12 cellular contexts compared by ENCODE assay signal in the genomic region with DNA sequence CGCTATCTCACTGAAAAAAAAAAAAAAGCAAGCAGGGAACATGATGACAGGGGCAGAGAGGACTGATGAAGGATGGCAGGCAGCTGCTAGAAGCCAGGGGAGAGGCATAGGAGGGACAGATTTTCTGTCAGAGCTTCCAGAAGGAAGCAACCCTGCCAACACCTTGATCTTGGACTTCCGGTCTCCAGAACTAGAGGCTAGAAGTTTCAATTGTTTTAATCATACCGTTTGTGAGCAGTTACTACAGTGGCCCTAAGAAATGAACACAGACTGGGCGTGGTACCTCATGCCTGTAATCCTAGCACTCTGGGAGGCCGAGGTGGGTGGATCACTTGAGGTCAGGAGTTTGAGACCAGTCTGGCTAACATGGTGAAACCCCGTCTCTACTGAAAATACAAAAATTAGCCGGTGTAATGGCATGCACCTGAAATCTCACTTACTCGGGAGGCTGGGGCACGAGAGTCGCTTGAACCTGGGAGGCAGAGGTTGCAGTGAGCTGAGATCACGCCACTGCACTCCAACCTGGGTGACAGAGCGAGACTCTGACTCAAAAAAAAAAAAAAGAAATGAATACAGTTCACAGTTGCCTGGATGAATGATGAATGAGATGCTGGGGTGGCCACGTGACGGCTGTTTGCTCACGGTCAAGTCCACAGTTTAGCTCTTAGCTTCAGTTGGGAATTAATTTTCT. TPM values are rescaled to one million over a fixed set of nuclear protein-coding genes. Genes with fewer than 3 reads are reported as not detected.
DNase-seq lines count a peak whose midpoint lies in the region; ATAC-seq, FAIRE-seq and TF ChIP-seq lines count a peak whose summit lies in the region.
"Not testable (repeated sequence)": the region's sequence is repeated elsewhere in the genome, so short reads cannot be mapped to it uniquely, and the experiment has no call there.
"Had no signal": no experiment of that assay in that cellular context is flagged by ENCODE, and none has a peak within 500 bp of the region (broad histone marks: within the 10 kb centered on the region; RNA-seq: fewer than 3 reads in every experiment).

No MANE protein-coding gene starts in this region.

- peak overlapping the region in 2 of 3 donors; percentile 46 to 76 for H3K27ac Mint-ChIP-seq in IgD-negative memory B cell
- H3K27ac Mint-ChIP-seq in activated CD8-positive, alpha-beta T cell treated with anti-CD3 and anti-CD28 coated beads for 36 hours, result not testable (repeated sequence)
- H3K27ac Mint-ChIP-seq in stimulated activated naive B cell treated with anti-CD40 and anti-IgM and Interleukin-4, amounts not matched to agents 10 μg/mL and 1 μg/mL and 100 μg/mL, for 72 hours, result peak overlapping the region; percentile 84

- not testable (repeated sequence) for TF ChIP-seq RAD21 in K562 (CRISPR knock-in tag; conservative IDR thresholded peaks at IDR 0.05 in 1 of 2, IDR thresholded peaks at IDR 0.05 in 1 of 2)

- peak overlapping the region; percentile 52 for H3K27ac ChIP-seq in SJCRH30
- H3K27ac ChIP-seq in K562 (ENCODE audit: extremely low read depth, low read depth, low read length); heart right ventricle; pancreas: not testable (repeated sequence)

- DNase-seq in GM06990 (ENCODE audit: extremely low read depth, insufficient read length), result peak; percentile 66
- peak; percentile 86 to 92 for DNase-seq in SJCRH30
- DNase-seq in activated CD8-positive, alpha-beta T cell treated with anti-CD3 and anti-CD28 coated beads for 36 hours, result peak; percentile 37
- DNase-seq in K562 (ENCODE audit: extremely low read depth in 1 of 4, low spot score in 3 of 4), result peak in 1 of 4 experiments; percentile 50
- DNase-seq in heart right ventricle; pancreas; stimulated activated naive B cell treated with anti-CD40 and anti-IgM and Interleukin-4, amounts not matched to agents 10 μg/mL and 1 μg/mL and 100 μg/mL, for 72 hours: not testable (repeated sequence)

- CTCF ChIA-PET in activated CD8-positive, alpha-beta T cell treated with anti-CD3 and anti-CD28 coated beads for 36 hours (lab: Charles Lee), result interaction anchor here (1.1 to 1.3 kb wide), 2 partner anchors 10 to 35 kb away, joined by 3 to 5 read pairs; no protein-coding TSS in a partner anchor
- CTCF ChIA-PET in K562 (lab: Yijun Ruan, JAX; ENCODE audit: low intra/inter-chr PET ratio), result not testable (repeated sequence)

- not testable (repeated sequence) for H3K27me3 Mint-ChIP-seq in IgD-negative memory B cell; stimulated activated naive B cell treated with anti-CD40 and anti-IgM and Interleukin-4, amounts not matched to agents 10 μg/mL and 1 μg/mL and 100 μg/mL, for 72 hours
- H3K27me3 Mint-ChIP-seq in activated CD8-positive, alpha-beta T cell treated with anti-CD3 and anti-CD28 coated beads for 36 hours, result peaks cover 17% of the 10 kb centered on the region

- not testable (repeated sequence) for H3K4me3 ChIP-seq in GM06990 (replicated peaks; ENCODE audit: low read depth, low read length); K562; heart right ventricle; pancreas
- H3K4me3 ChIP-seq in SJCRH30, result peak overlapping the region; percentile 9

- not testable (repeated sequence) for H3K9me3 ChIP-seq in SJCRH30 (replicated peaks); K562 (replicated peaks; ENCODE audit: control insufficient read depth, insufficient read depth, low read depth, low read length); heart right ventricle; pancreas

- not testable (repeated sequence) for TF ChIP-seq CTCF in GM06990 (IDR thresholded peaks at IDR 0.05; ENCODE audit: insufficient read depth, low read length, poor library complexity, severe bottlenecking); activated CD8-positive, alpha-beta T cell treated with anti-CD3 and anti-CD28 coated beads for 36 hours (IDR thresholded peaks at IDR 0.05); K562 (IDR thresholded peaks at IDR 0.05 in 2 of 3, conservative IDR thresholded peaks at IDR 0.05 in 1 of 3; ENCODE audit: insufficient read depth in 2 of 3, low read depth in 1 of 3, low read length in 3 of 3); heart right ventricle (IDR thresholded peaks at IDR 0.05); pancreas (IDR thresholded peaks at IDR 0.05)

- H3K36me3 Mint-ChIP-seq in IgD-negative memory B cell; activated CD8-positive, alpha-beta T cell treated with anti-CD3 and anti-CD28 coated beads for 36 hours (ENCODE audit: low read depth); stimulated activated naive B cell treated with anti-CD40 and anti-IgM and Interleukin-4, amounts not matched to agents 10 μg/mL and 1 μg/mL and 100 μg/mL, for 72 hours: not testable (repeated sequence)

- TF ChIP-seq EP300 in K562 (IDR thresholded peaks at IDR 0.05; ENCODE audit: low read length), result not testable (repeated sequence)

- H3K4me1 Mint-ChIP-seq in IgD-negative memory B cell, result peaks cover 27 to 34% (median 31%) of the 10 kb centered on the region in 3 donors
- not testable (repeated sequence) for H3K4me1 Mint-ChIP-seq in activated CD8-positive, alpha-beta T cell treated with anti-CD3 and anti-CD28 coated beads for 36 hours (ENCODE audit: low read depth)
- H3K4me1 Mint-ChIP-seq in stimulated activated naive B cell treated with anti-CD40 and anti-IgM and Interleukin-4, amounts not matched to agents 10 μg/mL and 1 μg/mL and 100 μg/mL, for 72 hours, result peaks cover 21 to 31% of the 10 kb centered on the region in 2 donors

- H4K20me1 ChIP-seq in K562 (replicated peaks; ENCODE audit: control insufficient read depth, insufficient read depth, low read length), result not testable (repeated sequence)

- H3K36me3 ChIP-seq in GM06990 (ENCODE audit: control insufficient read depth, insufficient read depth, low read length); SJCRH30; K562 (ENCODE audit: control insufficient read depth, insufficient read depth, low read length); heart right ventricle; pancreas: not testable (repeated sequence)

- ATAC-seq in activated CD8-positive, alpha-beta T cell treated with anti-CD3 and anti-CD28 coated beads for 36 hours; stimulated activated naive B cell treated with anti-CD40 and anti-IgM and Interleukin-4, amounts not matched to agents 10 μg/mL and 1 μg/mL and 100 μg/mL, for 72 hours (replicated peaks): not testable (repeated sequence)
- ATAC-seq in K562 (peak; percentile 65), heart right ventricle (peak in 6 of 8 donors; percentile 15 to 49 (median 37)), pancreas (peak; percentile 28 to 66 (median 46))

- in situ Hi-C loops in K562 (cut with MboI), result not testable (repeated sequence)

- not testable (repeated sequence) for BruUV-seq in K562 (replicated peaks; lab: Mats Ljungman, UMichigan)

- not testable (repeated sequence) for H3K79me2 ChIP-seq in K562 (ENCODE audit: control insufficient read depth, insufficient read depth, low read length)

- not testable (repeated sequence) for TF ChIP-seq POLR2A in K562 (conservative IDR thresholded peaks at IDR 0.05)

- H3K4me2 ChIP-seq in K562 (ENCODE audit: insufficient read depth, low read length), result not testable (repeated sequence)

- intact Hi-C loops in activated CD8-positive, alpha-beta T cell treated with anti-CD3 and anti-CD28 coated beads for 36 hours (cut with micrococcal nuclease); K562 (cut with micrococcal nuclease); heart right ventricle (cut with DNase I); pancreas (cut with DNase I): not testable (repeated sequence)

- not testable (repeated sequence) for H3K9me1 ChIP-seq in K562 (ENCODE audit: control insufficient read depth, insufficient read depth, low read length)

- POLR2A ChIA-PET in activated CD8-positive, alpha-beta T cell treated with anti-CD3 and anti-CD28 coated beads for 36 hours (lab: Charles Lee), result interaction anchor here (5.6 to 6.5 kb wide), 2 partner anchors 14 to 135 kb away, joined by 40 to 72 read pairs; no protein-coding TSS in a partner anchor
- POLR2A ChIA-PET in K562 (lab: Yijun Ruan, JAX), result interaction anchor here (1.3 to 3.4 kb wide), 2 partner anchors 12 to 136 kb away, joined by 4 to 28 read pairs; no protein-coding TSS in a partner anchor

- H3K4me3 Mint-ChIP-seq in IgD-negative memory B cell, result peak overlapping the region in 3 of 4 donors; percentile 30 to 73 (median 60)
- H3K4me3 Mint-ChIP-seq in activated CD8-positive, alpha-beta T cell treated with anti-CD3 and anti-CD28 coated beads for 36 hours; stimulated activated naive B cell treated with anti-CD40 and anti-IgM and Interleukin-4, amounts not matched to agents 10 μg/mL and 1 μg/mL and 100 μg/mL, for 72 hours: not testable (repeated sequence)

- H3K27me3 ChIP-seq in GM06990 (replicated peaks; ENCODE audit: control insufficient read depth, insufficient read depth, low read length); K562 (ENCODE audit: control insufficient read depth in 2 of 2, insufficient read depth in 2 of 2, low read length in 2 of 2); heart right ventricle; pancreas: not testable (repeated sequence)
- H3K27me3 ChIP-seq in SJCRH30, result peaks cover 14% of the 10 kb centered on the region

- WGBS in K562 (ENCODE audit: insufficient coverage, low coverage, missing lambda C conversion rate), result 21% methylated on average over 15 of the region's 15 CpGs
- 67 to 69% methylated on average over 15 of the region's 15 CpGs for WGBS in heart right ventricle, 2 donors
- 39 to 44% methylated on average over 15 of the region's 15 CpGs for WGBS in pancreas, 2 donors

- peak; percentile 52 for FAIRE-seq in K562 (lab: Jason Lieb, UNC)
- not testable (repeated sequence) for FAIRE-seq in pancreas (lab: Jason Lieb, UNC)

- peak overlapping the region; percentile 87 for H2AFZ ChIP-seq in K562 (ENCODE audit: low read depth, low read length)

- H3K4me1 ChIP-seq in SJCRH30, result peaks cover 33% of the 10 kb centered on the region
- peaks cover 28 to 39% of the 10 kb centered on the region in 2 experiments for H3K4me1 ChIP-seq in K562 (replicated peaks in 1 of 2; ENCODE audit: control insufficient read depth in 2 of 2, insufficient read depth in 2 of 2, low read length in 2 of 2)
- H3K4me1 ChIP-seq in heart right ventricle, pancreas: not testable (repeated sequence)

- not testable (repeated sequence) for H3K9ac ChIP-seq in K562 (ENCODE audit: insufficient read depth in 1 of 2, low read depth in 2 of 2, low read length in 2 of 2)

- not testable (repeated sequence) for H3K9me3 Mint-ChIP-seq in IgD-negative memory B cell; activated CD8-positive, alpha-beta T cell treated with anti-CD3 and anti-CD28 coated beads for 36 hours; stimulated activated naive B cell treated with anti-CD40 and anti-IgM and Interleukin-4, amounts not matched to agents 10 μg/mL and 1 μg/mL and 100 μg/mL, for 72 hours

RNA-seq across cellular contexts. Expression of a gene that starts 18.8 kb away (rescaled TPM):
- 0.40 TPM for polyA plus RNA-seq in IgD-negative memory B cell
- 0.32 and 0.43 TPM in 2 replicates for total RNA-seq in SJCRH30 (2014; rRNA removed; shearing (Covaris generic))
- 1 to 10 TPM; 1.5 to 1.8 TPM for total RNA-seq in activated CD8-positive, alpha-beta T cell treated with anti-CD3 and anti-CD28 coated beads for 36 hours
- 14.4 and 37.6 TPM in 2 replicates for total RNA-seq in K562 (2011; cell fraction: chromatin; rRNA removed; ENCODE audit: low replicate concordance)
- total RNA-seq in K562 (2011; cell fraction: nucleolus; rRNA removed), result 36.7 and 39.3 TPM in 2 replicates
- total RNA-seq in K562 (2011; cell fraction: nucleoplasm; rRNA removed), result 23.4 and 24.7 TPM in 2 replicates
- total RNA-seq in K562 (2014; rRNA removed), result 22.2 and 27.1 TPM in 2 replicates
- 5.9 and 8.7 TPM in 2 replicates for total RNA-seq in K562 (2014; rRNA removed; fragmentation: Illumina TruSeq; extraction: Trizol)
- 17.1 and 18.9 TPM in 2 replicates for total RNA-seq in K562 (2015; rRNA removed; fragmentation: Illumina TruSeq; extraction: Trizol)
- 38.4 and 40.2 TPM in 2 replicates for total RNA-seq in K562 (2021)
- 5.6 and 12.0 TPM in 2 replicates for polyA plus RNA-seq in K562 (2011; rRNA removed)
- 10.7 and 17.1 TPM in 2 replicates for polyA plus RNA-seq in K562 (2011; cell fraction: cytosol; rRNA removed)
- polyA plus RNA-seq in K562 (2011; cell fraction: nucleus; rRNA removed), result 8.7 and 10.8 TPM in 2 replicates
- polyA plus RNA-seq in K562 (2012), result 23.2 and 39.4 TPM in 2 replicates
- 22.4 and 24.4 TPM in 2 replicates for polyA plus RNA-seq in K562 (2014; fragmentation: Illumina TruSeq; extraction: Trizol)
- polyA plus RNA-seq in K562 (2014; fragmentation: Nextera tagmentation; extraction: Ambion mirVana), result 1 to 10 TPM; 3.5 to 3.7 TPM
- polyA plus RNA-seq in K562 (2014; rRNA removed), result 18.2 and 19.9 TPM in 2 replicates
- polyA minus RNA-seq in K562 (2011; rRNA and poly(A)+ RNA removed), result 6.5 and 7.8 TPM in 2 replicates
- 14.6 and 16.9 TPM in 2 replicates for polyA minus RNA-seq in K562 (2011; cell fraction: cytosol; rRNA and poly(A)+ RNA removed)
- polyA minus RNA-seq in K562 (2011; cell fraction: nucleus; rRNA and poly(A)+ RNA removed), result 5.3 and 7.6 TPM in 2 replicates
- total RNA-seq in heart right ventricle, result 1 to 10 TPM in 5 of 10 donors, under 1 TPM in 5; 0.21 to 1.7 (median 0.97) TPM
- polyA plus RNA-seq in heart right ventricle, result 1 to 10 TPM; 1.4 to 2.4 TPM
- under 1 TPM in 5 of 6 donors, not detected in 1; 0.08 to 0.72 (median 0.25) TPM for total RNA-seq in pancreas
- under 1 TPM; 0.14 to 0.72 TPM for polyA plus RNA-seq in pancreas
- total RNA-seq: Caco-2; MCF 10A; naive thymus-derived CD8-positive, alpha-beta T cell; temporal lobe had no signal
- polyA plus RNA-seq: naive thymus-derived CD8-positive, alpha-beta T cell had no signal

RNA-seq across cellular contexts. Expression of a gene that starts 25.0 kb away (rescaled TPM):
- polyA plus RNA-seq in IgD-negative memory B cell, result 52.4 TPM
- total RNA-seq in SJCRH30 (2014; rRNA removed; shearing (Covaris generic)), result 30.3 and 33.2 TPM in 2 replicates
- 10 to 100 TPM; 24.0 to 24.7 TPM for total RNA-seq in activated CD8-positive, alpha-beta T cell treated with anti-CD3 and anti-CD28 coated beads for 36 hours
- 73.6 and 259 TPM in 2 replicates for total RNA-seq in K562 (2011; cell fraction: chromatin; rRNA removed; ENCODE audit: low replicate concordance)
- 259 and 285 TPM in 2 replicates for total RNA-seq in K562 (2011; cell fraction: nucleolus; rRNA removed)
- total RNA-seq in K562 (2011; cell fraction: nucleoplasm; rRNA removed), result 145 and 161 TPM in 2 replicates
- total RNA-seq in K562 (2014; rRNA removed), result 117 and 131 TPM in 2 replicates
- total RNA-seq in K562 (2014; rRNA removed; fragmentation: Illumina TruSeq; extraction: Trizol), result 11.8 and 17.2 TPM in 2 replicates
- total RNA-seq in K562 (2015; rRNA removed; fragmentation: Illumina TruSeq; extraction: Trizol), result 50.7 and 55.6 TPM in 2 replicates
- 92.8 and 102 TPM in 2 replicates for total RNA-seq in K562 (2021)
- polyA plus RNA-seq in K562 (2011; rRNA removed), result 48.3 and 113 TPM in 2 replicates
- 79.2 and 124 TPM in 2 replicates for polyA plus RNA-seq in K562 (2011; cell fraction: cytosol; rRNA removed)
- polyA plus RNA-seq in K562 (2011; cell fraction: nucleus; rRNA removed), result 514 and 538 TPM in 2 replicates
- polyA plus RNA-seq in K562 (2012), result 79.3 and 134 TPM in 2 replicates
- 30.8 and 57.5 TPM in 2 replicates for polyA plus RNA-seq in K562 (2014; fragmentation: Illumina TruSeq; extraction: Trizol)
- polyA plus RNA-seq in K562 (2014; fragmentation: Nextera tagmentation; extraction: Ambion mirVana), result 1 to 10 TPM; 2.5 to 5.1 TPM
- polyA plus RNA-seq in K562 (2014; rRNA removed), result 105 and 108 TPM in 2 replicates
- polyA minus RNA-seq in K562 (2011; rRNA and poly(A)+ RNA removed), result 15.8 and 16.2 TPM in 2 replicates
- 26.3 and 43.2 TPM in 2 replicates for polyA minus RNA-seq in K562 (2011; cell fraction: cytosol; rRNA and poly(A)+ RNA removed)
- polyA minus RNA-seq in K562 (2011; cell fraction: nucleus; rRNA and poly(A)+ RNA removed), result 54.1 and 78.2 TPM in 2 replicates
- total RNA-seq in heart right ventricle, result 10 to 100 TPM; 10.2 to 17.4 (median 15.0) TPM
- 10 to 100 TPM; 25.5 to 35.2 TPM for polyA plus RNA-seq in heart right ventricle
- total RNA-seq in pancreas, result 10 to 100 TPM in 5 of 6 donors, 1 to 10 TPM in 1; 9.3 to 17.8 (median 12.3) TPM
- polyA plus RNA-seq in pancreas, result 10 to 100 TPM; 48.4 to 59.1 TPM
